Comparison of ENCODE assay signal across 14 cellular contexts in genomic region chr4:177558995-177559394, GRCh38.
DNase-seq lines count a peak whose midpoint lies in the region; ATAC-seq and TF ChIP-seq lines count a peak whose summit lies in the region.
"Had no signal": no experiment of that assay in that cellular context is flagged by ENCODE, and none has a peak within 500 bp of the region (broad histone marks: within the 10 kb centered on the region; RNA-seq: fewer than 3 reads in every experiment).

No MANE protein-coding gene starts in this region.

- peaks cover 5% of the 10 kb centered on the region for H3K27me3 Mint-ChIP-seq in glutamatergic neuron (ENCODE audit: unreplicated experiment)
- H3K27me3 Mint-ChIP-seq in T-helper 2 cell treated with Interferon-gamma antibody and Interleukin-4, amounts not matched to agents 5 μg/mL and 100 μg/mL, for 36 hours (ENCODE audit: low read depth), result no peaks in the 10 kb centered on the region
- H3K27me3 Mint-ChIP-seq: CD4-positive, alpha-beta memory T cell had no signal

- peak overlapping the region; percentile 60 for H3K4me3 Mint-ChIP-seq in glutamatergic neuron (ENCODE audit: unreplicated experiment)
- H3K4me3 Mint-ChIP-seq in T-helper 2 cell treated with Interferon-gamma antibody and Interleukin-4, amounts not matched to agents 5 μg/mL and 100 μg/mL, for 36 hours, result no peak overlapping the region
- H3K4me3 Mint-ChIP-seq: CD4-positive, alpha-beta memory T cell had no signal

- peaks cover 16% of the 10 kb centered on the region for H3K4me1 Mint-ChIP-seq in glutamatergic neuron (ENCODE audit: low read depth, unreplicated experiment)
- H3K4me1 Mint-ChIP-seq in T-helper 2 cell treated with Interferon-gamma antibody and Interleukin-4, amounts not matched to agents 5 μg/mL and 100 μg/mL, for 36 hours (ENCODE audit: low read depth), result no peaks in the 10 kb centered on the region

- TF ChIP-seq CTCF in glutamatergic neuron (IDR thresholded peaks at IDR 0.05; ENCODE audit: partially characterized antibody, unreplicated experiment), result no peak

- ATAC-seq in left colon, result no peak

- H3K36me3 Mint-ChIP-seq in glutamatergic neuron (ENCODE audit: unreplicated experiment), result peaks cover 4% of the 10 kb centered on the region
- no peaks in the 10 kb centered on the region for H3K36me3 Mint-ChIP-seq in T-helper 2 cell treated with Interferon-gamma antibody and Interleukin-4, amounts not matched to agents 5 μg/mL and 100 μg/mL, for 36 hours (ENCODE audit: low read depth)
- H3K36me3 Mint-ChIP-seq: CD4-positive, alpha-beta memory T cell had no signal

- DNase-seq in NCI-H748 (lab: John Stamatoyannopoulos, UW; ENCODE audit: unreplicated experiment) (peak; percentile 29), NCI-H748 treated with DMSO at 0.1 percent for 48 hours (lab: John Stamatoyannopoulos, UW) (no peak), NCI-H146 treated with DMSO at 0.1 percent for 48 hours (lab: John Stamatoyannopoulos, UW; ENCODE audit: unreplicated experiment) (peak; percentile 3), glutamatergic neuron (peak; percentile 33), pons (ENCODE audit: low spot score) (no peak), T-helper 1 cell (no peak), left colon (no peak)
- DNase-seq in T-helper 2 cell treated with Interferon-gamma antibody and Interleukin-4, amounts not matched to agents 5 μg/mL and 100 μg/mL, for 36 hours (ENCODE audit: low spot score), result no peak
- DNase-seq: CD4-positive, alpha-beta memory T cell; GF-D8; GM23248; NCI-H1105; NCI-H187; OCI-M1 had no signal

- H3K9me3 Mint-ChIP-seq in glutamatergic neuron (ENCODE audit: unreplicated experiment), result peaks cover 12% of the 10 kb centered on the region
- no peaks in the 10 kb centered on the region for H3K9me3 Mint-ChIP-seq in T-helper 2 cell treated with Interferon-gamma antibody and Interleukin-4, amounts not matched to agents 5 μg/mL and 100 μg/mL, for 36 hours
- H3K9me3 Mint-ChIP-seq: CD4-positive, alpha-beta memory T cell had no signal

- intact Hi-C loops in left colon (cut with DNase I, micrococcal nuclease), result no loop called here

- peak overlapping the region; percentile 92 for H3K27ac Mint-ChIP-seq in glutamatergic neuron (ENCODE audit: unreplicated experiment)
- H3K27ac Mint-ChIP-seq in T-helper 2 cell treated with Interferon-gamma antibody and Interleukin-4, amounts not matched to agents 5 μg/mL and 100 μg/mL, for 36 hours, result no peak overlapping the region

Comparison
In these comparisons a context has a peak if more than half of its experiments do, and no peak if none do; other contexts are left out.
1. DNase-seq: peak in NCI-H748 (single experiment), NCI-H146 treated with DMSO at 0.1 percent for 48 hours (single experiment) and glutamatergic neuron (single experiment); none in NCI-H748 treated with DMSO at 0.1 percent for 48 hours (single experiment), T-helper 2 cell treated with Interferon-gamma antibody and Interleukin-4, amounts not matched to agents 5 μg/mL and 100 μg/mL, for 36 hours (single experiment), pons (single experiment), T-helper 1 cell (0 of 5) and left colon (0 of 2).